32 cellular contexts compared by ENCODE assay signal in genomic region chr2:196511258-196511971, GRCh38.
DNase-seq lines count a peak whose midpoint lies in the region; ATAC-seq, FAIRE-seq and TF ChIP-seq lines count a peak whose summit lies in the region.
"Had no signal": no experiment of that assay in that cellular context is flagged by ENCODE, and none has a peak within 500 bp of the region (broad histone marks: within the 10 kb centered on the region; RNA-seq: fewer than 3 reads in every experiment).

No MANE protein-coding gene starts in this region.

- H3K4me1 ChIP-seq in astrocyte (ENCODE audit: insufficient read depth, low read length): no peaks in the 10 kb centered on the region
- H3K4me1 ChIP-seq: breast epithelium had no signal

- no peak overlapping the region for H3K4me3 ChIP-seq in astrocyte (ENCODE audit: insufficient read depth, low read depth, low read length)
- H3K4me3 ChIP-seq: breast epithelium, GM12878, heart left ventricle, ovary, upper lobe of left lung had no signal

- no peak overlapping the region for H2AFZ ChIP-seq in astrocyte (ENCODE audit: low read depth, low read length)

- H3K27me3 Mint-ChIP-seq in astrocyte (ENCODE audit: low read depth, unreplicated experiment) (no peaks in the 10 kb centered on the region), type B pancreatic cell (no peaks in the 10 kb centered on the region)

- no peak for TF ChIP-seq CTCF in astrocyte (IDR thresholded peaks at IDR 0.05; ENCODE audit: insufficient read depth, low read depth, low read length)
- no peak for TF ChIP-seq CTCF in type B pancreatic cell (conservative IDR thresholded peaks at IDR 0.05)

- H3K4me1 Mint-ChIP-seq in astrocyte (ENCODE audit: low read depth, unreplicated experiment) (no peaks in the 10 kb centered on the region), type B pancreatic cell (ENCODE audit: unreplicated experiment) (peaks cover 16% of the 10 kb centered on the region)
- H3K4me1 Mint-ChIP-seq: activated T-helper 17 cell treated with anti-CD3 and anti-CD28 coated beads, Interleukin-2, amount 50 U/mL, for 72 hours; stimulated activated naive B cell treated with anti-CD40 and anti-IgM and Interleukin-4, amounts not matched to agents 10 μg/mL and 1 μg/mL and 100 μg/mL, for 72 hours had no signal

- H3K27ac ChIP-seq in astrocyte (ENCODE audit: low read depth, low read length): no peak overlapping the region
- H3K27ac ChIP-seq: breast epithelium, heart left ventricle, ovary, upper lobe of left lung, VCaP had no signal

- peak; percentile 11 for DNase-seq in NCI-H82 (lab: John Stamatoyannopoulos, UW)
- DNase-seq in NCI-H82 treated with DMSO at 0.1 percent for 48 hours (lab: John Stamatoyannopoulos, UW; ENCODE audit: unreplicated experiment): no peak
- DNase-seq in astrocyte (ENCODE audit: low read depth): peak; percentile 25
- DNase-seq in left kidney (ENCODE audit: low read depth, low spot score): peak; percentile 25
- no peak for DNase-seq in type B pancreatic cell (ENCODE audit: extremely low spot score, unreplicated experiment)
- no peak for DNase-seq in activated effector memory CD4-positive, alpha-beta T cell treated with Interleukin-2 at 50 U/mL for 16 hours
- DNase-seq in cortex of kidney (lab: John Stamatoyannopoulos, UW): no peak
- DNase-seq: 8988T; activated CD4-positive, alpha-beta T cell treated with anti-CD3 and anti-CD28 coated beads for 4 hours; activated naive CD4-positive, alpha-beta T cell treated with anti-CD3 and anti-CD28 coated beads, Interleukin-2, amount 50 U/mL, for 16 hours; CD4-positive, alpha-beta T cell; EL; HCEC 1CT; heart left ventricle; kidney; NCI-H2029 treated with DMSO at 0.1 percent for 48 hours; NCI-H526 treated with DMSO at 0.1 percent for 48 hours; ovary; SHP77; small intestine; stimulated activated naive B cell treated with anti-CD40 and anti-IgM and Interleukin-4, amounts not matched to agents 10 μg/mL and 1 μg/mL and 100 μg/mL, for 72 hours; substantia nigra; T-helper 9 cell; upper lobe of left lung had no signal

- no peak for FAIRE-seq in astrocyte (lab: Jason Lieb, UNC)
- FAIRE-seq: D721Med, GM12878, HepG2, kidney, small intestine had no signal

- H3K36me3 ChIP-seq in astrocyte (ENCODE audit: insufficient read depth, low read length): no peaks in the 10 kb centered on the region
- H3K36me3 ChIP-seq: breast epithelium, heart left ventricle, ovary, upper lobe of left lung had no signal

- no peaks in the 10 kb centered on the region for H3K9me3 ChIP-seq in astrocyte (ENCODE audit: insufficient read depth, low read depth, low read length)
- H3K9me3 ChIP-seq: breast epithelium, heart left ventricle, ovary, upper lobe of left lung had no signal

- H3K4me2 ChIP-seq in astrocyte (ENCODE audit: low read length): no peak overlapping the region

- H3K9me3 Mint-ChIP-seq in astrocyte (ENCODE audit: unreplicated experiment) (no peaks in the 10 kb centered on the region), type B pancreatic cell (no peaks in the 10 kb centered on the region)
- H3K9me3 Mint-ChIP-seq: activated T-helper 17 cell treated with anti-CD3 and anti-CD28 coated beads, Interleukin-2, amount 50 U/mL, for 72 hours; CD4-positive, alpha-beta T cell; natural killer cell treated with Interleukin-12 subunit alpha and Interleukin-12 subunit beta and Interleukin-15 and Interleukin-18, amount 100 ng/mL, for 72 hours; stimulated activated naive B cell treated with anti-CD40 and anti-IgM and Interleukin-4, amounts not matched to agents 10 μg/mL and 1 μg/mL and 100 μg/mL, for 72 hours had no signal

- no peaks in the 10 kb centered on the region for H3K27me3 ChIP-seq in astrocyte (ENCODE audit: insufficient read depth, low read length)
- H3K27me3 ChIP-seq: breast epithelium, heart left ventricle, ovary, upper lobe of left lung had no signal

- H4K20me1 ChIP-seq in astrocyte (ENCODE audit: insufficient read depth, low read length): no peaks in the 10 kb centered on the region

- H3K27ac Mint-ChIP-seq in astrocyte (ENCODE audit: unreplicated experiment) (no peak overlapping the region), type B pancreatic cell (peak overlapping the region; percentile 83)
- H3K27ac Mint-ChIP-seq: activated T-helper 17 cell treated with anti-CD3 and anti-CD28 coated beads, Interleukin-2, amount 50 U/mL, for 72 hours; CD4-positive, alpha-beta T cell; natural killer cell treated with Interleukin-12 subunit alpha and Interleukin-12 subunit beta and Interleukin-15 and Interleukin-18, amount 100 ng/mL, for 72 hours; stimulated activated naive B cell treated with anti-CD40 and anti-IgM and Interleukin-4, amounts not matched to agents 10 μg/mL and 1 μg/mL and 100 μg/mL, for 72 hours had no signal

- H3K36me3 Mint-ChIP-seq in astrocyte (ENCODE audit: low read depth, unreplicated experiment): no peaks in the 10 kb centered on the region
- H3K36me3 Mint-ChIP-seq in type B pancreatic cell: no peaks in the 10 kb centered on the region
- H3K36me3 Mint-ChIP-seq: natural killer cell treated with Interleukin-12 subunit alpha and Interleukin-12 subunit beta and Interleukin-15 and Interleukin-18, amount 100 ng/mL, for 72 hours; stimulated activated naive B cell treated with anti-CD40 and anti-IgM and Interleukin-4, amounts not matched to agents 10 μg/mL and 1 μg/mL and 100 μg/mL, for 72 hours had no signal

- no peak overlapping the region for H3K9ac ChIP-seq in astrocyte (ENCODE audit: low read length)

- H3K79me2 ChIP-seq in astrocyte (ENCODE audit: insufficient read depth, low read length): no peaks in the 10 kb centered on the region

- no peak for ATAC-seq in GM21786 (IDR thresholded peaks at IDR 0.05; ENCODE audit: unreplicated experiment)
- ATAC-seq: activated T-helper 17 cell treated with anti-CD3 and anti-CD28 coated beads, Interleukin-2, amount 50 U/mL, for 72 hours; GM12878; heart left ventricle; HepG2; natural killer cell treated with Interleukin-12 subunit alpha and Interleukin-12 subunit beta and Interleukin-15 and Interleukin-18, amount 100 ng/mL, for 72 hours; stimulated activated naive B cell treated with anti-CD40 and anti-IgM and Interleukin-4, amounts not matched to agents 10 μg/mL and 1 μg/mL and 100 μg/mL, for 72 hours had no signal

- no peak overlapping the region for H3K4me3 Mint-ChIP-seq in astrocyte (ENCODE audit: unreplicated experiment)
- H3K4me3 Mint-ChIP-seq in type B pancreatic cell: no peak overlapping the region
- H3K4me3 Mint-ChIP-seq: activated T-helper 17 cell treated with anti-CD3 and anti-CD28 coated beads, Interleukin-2, amount 50 U/mL, for 72 hours; CD4-positive, alpha-beta T cell; natural killer cell treated with Interleukin-12 subunit alpha and Interleukin-12 subunit beta and Interleukin-15 and Interleukin-18, amount 100 ng/mL, for 72 hours; stimulated activated naive B cell treated with anti-CD40 and anti-IgM and Interleukin-4, amounts not matched to agents 10 μg/mL and 1 μg/mL and 100 μg/mL, for 72 hours had no signal

Comparison
In these comparisons a context has a peak if more than half of its experiments do, and no peak if none do; other contexts are left out.
1. DNase-seq: peak in NCI-H82 (single experiment), astrocyte (single experiment) and left kidney (single experiment); none in NCI-H82 treated with DMSO at 0.1 percent for 48 hours (single experiment), type B pancreatic cell (single experiment), activated effector memory CD4-positive, alpha-beta T cell treated with Interleukin-2 at 50 U/mL for 16 hours (single experiment) and cortex of kidney (single experiment).